Comparison of ENCODE assay signal across 8 cellular contexts in the genomic region with DNA sequence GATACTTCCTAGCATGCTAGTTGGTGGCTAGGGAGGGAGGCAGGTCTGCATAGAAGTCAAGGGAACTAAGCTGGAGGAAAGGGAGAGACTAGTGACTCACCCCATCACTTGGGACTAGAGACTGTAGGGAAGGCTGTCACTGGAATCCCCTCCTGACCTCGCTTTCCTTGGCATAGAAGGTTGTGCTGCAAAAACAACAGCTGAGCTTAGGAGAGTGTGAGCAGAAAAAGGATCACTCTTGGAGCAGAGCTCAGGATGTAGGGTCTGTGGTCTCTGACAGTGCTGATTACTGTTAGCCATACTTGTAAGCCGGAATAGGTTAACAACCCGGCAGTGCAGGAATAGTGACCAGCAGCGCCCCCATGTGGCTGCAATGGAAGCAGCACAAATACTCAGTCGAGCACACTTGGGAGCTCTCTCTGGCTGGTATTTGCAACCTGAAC.
DNase-seq lines count a peak whose midpoint lies in the region; ATAC-seq, FAIRE-seq and TF ChIP-seq lines count a peak whose summit lies in the region.

No MANE protein-coding gene starts in this region.

- FAIRE-seq in urothelium cell line (lab: Jason Lieb, UNC): no peak

- peak; percentile 37; the same call in 1 of the 2 replicates for TF ChIP-seq CTCF in BJ (IDR thresholded peaks at IDR 0.05; ENCODE audit: insufficient read depth, low read depth, low read length)
- TF ChIP-seq CTCF in HFF-Myc (IDR thresholded peaks at IDR 0.05; ENCODE audit: low read depth, low read length, missing control alignments): peak; percentile 60

- CTCF ChIA-PET in BJ (lab: Yijun Ruan, JAX): interaction anchor here (0.8 to 2.4 kb wide), 9 partner anchors 9 to 467 kb away, joined by 3 to 13 read pairs (median 5); no protein-coding TSS in a partner anchor

- POLR2A ChIA-PET in BJ (lab: Charles Lee): no interaction called here

- H3K4me3 ChIP-seq in BJ (ENCODE audit: low read depth, low read length) (no peak overlapping the region), HFF-Myc (replicated peaks; ENCODE audit: low read depth, low read length) (no peak overlapping the region)

- DNase-seq in BJ (ENCODE audit: low read depth) (no peak), HFF-Myc (ENCODE audit: extremely low read depth, low read depth) (no peak), activated T-cell treated with anti-CD3 and anti-CD28 coated beads for 24 hours (ENCODE audit: low read depth) (peak; percentile 10), kidney tubule cell (ENCODE audit: low spot score) (peak; percentile 47), AG20443 (ENCODE audit: low spot score) (no peak), SHP77 (lab: John Stamatoyannopoulos, UW) (no peak), urothelium cell line (ENCODE audit: low spot score) (no peak)

- H3K27me3 ChIP-seq in BJ (ENCODE audit: control insufficient read depth, insufficient read depth, low read length): peaks cover 3% of the 10 kb centered on the region

- H3K36me3 ChIP-seq in BJ (ENCODE audit: control insufficient read depth, insufficient read depth, low read length): no peaks in the 10 kb centered on the region

- no peak for ATAC-seq in GM21786 (IDR thresholded peaks at IDR 0.05; ENCODE audit: unreplicated experiment)

Comparison
In these comparisons a context has a peak if more than half of its experiments do, and no peak if none do; other contexts are left out.
1. DNase-seq: peak in activated T-cell treated with anti-CD3 and anti-CD28 coated beads for 24 hours (single experiment) and kidney tubule cell (single experiment); none in BJ (single experiment), HFF-Myc (single experiment), AG20443 (single experiment), SHP77 (0 of 2) and urothelium cell line (single experiment).